Comparison of ENCODE assay signal across 20 cellular contexts in genomic region chr12:1696800-1697199, GRCh38. TPM values are rescaled to one million over a fixed set of nuclear protein-coding genes. Genes with fewer than 3 reads are reported as not detected.
DNase-seq lines count a peak whose midpoint lies in the region; ATAC-seq, FAIRE-seq and TF ChIP-seq lines count a peak whose summit lies in the region.
"Had no signal": no experiment of that assay in that cellular context is flagged by ENCODE, and none has a peak within 500 bp of the region (broad histone marks: within the 10 kb centered on the region; RNA-seq: fewer than 3 reads in every experiment).

No MANE protein-coding gene starts in this region.

- no peaks in the 10 kb centered on the region for H3K27me3 ChIP-seq in BLaER1 treated with 17β-estradiol and CSF1 and Interleukin-3, amounts not matched to agents 10 nM and 100 nM
- no peaks in the 10 kb centered on the region for H3K27me3 ChIP-seq in GM12878 (replicated peaks in 1 of 2; ENCODE audit: control insufficient read depth in 2 of 2, insufficient read depth in 2 of 2, low read length in 1 of 2)
- no peaks in the 10 kb centered on the region for H3K27me3 ChIP-seq in neutrophil
- no peaks in the 10 kb centered on the region for H3K27me3 ChIP-seq in tibial artery
- H3K27me3 ChIP-seq: SJSA1 had no signal

- H3K36me3 Mint-ChIP-seq in HFFc6 (ENCODE audit: low read depth) = no peaks in the 10 kb centered on the region

- H2AFZ ChIP-seq in GM12878 (ENCODE audit: control insufficient read depth, low read depth, low read length) = no peak overlapping the region
- H2AFZ ChIP-seq: GM23248 had no signal

- no peak for TF ChIP-seq EP300 in GM12878 (IDR thresholded peaks at IDR 0.05; ENCODE audit: borderline replicate concordance in 1 of 2, control insufficient read depth in 1 of 2, low read depth in 2 of 2, low read length in 2 of 2)

- TF ChIP-seq POLR2A in GM12878 (IDR thresholded peaks at IDR 0.05; ENCODE audit: low read depth, low read length) = no peak

- no peak for TF ChIP-seq RAD21 in GM12878 (IDR thresholded peaks at IDR 0.05; ENCODE audit: insufficient read depth, low read depth, low read length)

- DNase-seq in HFFc6 (no peak), GM12878 (ENCODE audit: low read depth, low spot score) (no peak), tibial artery (no peak), NCI-H1930 (lab: John Stamatoyannopoulos, UW) (no peak)
- DNase-seq: Caco-2, DMS53, NCI-H1436 treated with DMSO at 0.1 percent for 48 hours, NCI-H2081 treated with DMSO at 0.1 percent for 48 hours, NCI-H2227 treated with DMSO at 0.1 percent for 48 hours, NCI-H526 treated with DMSO at 0.1 percent for 48 hours had no signal

- SMC1A ChIA-PET in GM12878 (lab: Charles Lee; ENCODE audit: uncharacterized antibody, unreplicated experiment) = interaction anchor here (1.2 to 4.1 kb wide), 5 partner anchors 11 to 94 kb away, joined by 3 to 32 read pairs (median 6); no protein-coding TSS in a partner anchor

- POLR2A ChIA-PET in GM12878 (lab: Charles Lee) = interaction anchor here (0.6 to 1.6 kb wide), 5 partner anchors 11 to 71 kb away, joined by 3 to 4 read pairs (median 3); no protein-coding TSS in a partner anchor

- H4K20me1 ChIP-seq in BLaER1 treated with 17β-estradiol and CSF1 and Interleukin-3, amounts not matched to agents 10 nM and 100 nM = peaks cover 77 to 100% (median 97%) of the 10 kb centered on the region in 11 experiments; a peak in 21 of 22 replicates
- H4K20me1 ChIP-seq in GM12878 (ENCODE audit: control insufficient read depth, insufficient read depth) = no peaks in the 10 kb centered on the region

- FAIRE-seq in GM12878 (lab: Jason Lieb, UNC) = no peak
- FAIRE-seq: A204.1, GM18507 had no signal

- no peak overlapping the region for H3K4me3 ChIP-seq in BLaER1 treated with 17β-estradiol and CSF1 and Interleukin-3, amounts not matched to agents 10 nM and 100 nM
- H3K4me3 ChIP-seq in GM12878 (no peak overlapping the region), neutrophil (ENCODE audit: low read depth in 1 of 2, low read length in 1 of 2) (no peak overlapping the region), tibial artery (no peak overlapping the region)
- H3K4me3 ChIP-seq: GM23248, SJSA1 had no signal

- H3K9me3 ChIP-seq in BLaER1 treated with 17β-estradiol and CSF1 and Interleukin-3, amounts not matched to agents 10 nM and 100 nM (replicated peaks in 1 of 11) = peaks cover 0 to 34% (median 24%) of the 10 kb centered on the region in 11 experiments; a peak in 18 of 22 replicates
- H3K9me3 ChIP-seq in GM12878 (replicated peaks; ENCODE audit: control insufficient read depth, insufficient read depth, low read length) (peaks cover 2% of the 10 kb centered on the region), neutrophil (no peaks in the 10 kb centered on the region), tibial artery (no peaks in the 10 kb centered on the region)
- H3K9me3 ChIP-seq: Caco-2, SJSA1 had no signal

- BruUV-seq in GM12878 (replicated peaks; lab: Mats Ljungman, UMichigan) = no TSS peak

- no peak overlapping the region; a peak in 1 of 22 replicates for H3K27ac ChIP-seq in BLaER1 treated with 17β-estradiol and CSF1 and Interleukin-3, amounts not matched to agents 10 nM and 100 nM
- no peak overlapping the region for H3K27ac ChIP-seq in GM12878 (ENCODE audit: control insufficient read depth, insufficient read depth)
- H3K27ac ChIP-seq in neutrophil = peak overlapping the region; percentile 50
- H3K27ac ChIP-seq in tibial artery = no peak overlapping the region
- H3K27ac ChIP-seq: C4-2B, GM23248, RWPE1, SJSA1 had no signal

- H3K27me3 Mint-ChIP-seq in HFFc6 (ENCODE audit: insufficient read depth) = no peaks in the 10 kb centered on the region

- no peak overlapping the region for H3K4me3 Mint-ChIP-seq in HFFc6

- peak overlapping the region in 8 of 11 experiments; percentile 21 to 94 (median 46); a peak in 9 of 22 replicates for H3K4me2 ChIP-seq in BLaER1 treated with 17β-estradiol and CSF1 and Interleukin-3, amounts not matched to agents 10 nM and 100 nM
- no peak overlapping the region for H3K4me2 ChIP-seq in GM12878 (ENCODE audit: control insufficient read depth, insufficient read depth)

- in situ Hi-C loops in GM12878 (cut with MboI) = no loop called here

- RAD21 ChIA-PET in GM12878 (lab: Charles Lee; ENCODE audit: unreplicated experiment) = interaction anchor here (0.9 to 3.0 kb wide), 5 partner anchors 41 to 509 kb away, joined by 3 to 16 read pairs (median 3); no protein-coding TSS in a partner anchor

- TF ChIP-seq CTCF in HFFc6 (IDR thresholded peaks at IDR 0.05) = no peak
- no peak for TF ChIP-seq CTCF in GM12878 (IDR thresholded peaks at IDR 0.05 in 2 of 3, conservative IDR thresholded peaks at IDR 0.05 in 1 of 3; ENCODE audit: control insufficient read depth in 2 of 3, extremely low read depth in 1 of 3, insufficient read depth in 1 of 3, low read depth in 3 of 3, low read length in 3 of 3)
- no peak for TF ChIP-seq CTCF in neutrophil (IDR thresholded peaks at IDR 0.05)
- no peak for TF ChIP-seq CTCF in tibial artery (IDR thresholded peaks at IDR 0.05)

- intact Hi-C loops in GM12878 (cut with micrococcal nuclease; ENCODE audit: unreplicated experiment) = loop anchor here (5.0 kb wide), 1 partner anchor 96 kb away; no protein-coding TSS in a partner anchor
- intact Hi-C loops in tibial artery (cut with DNase I; ENCODE audit: low total_unique reads) = no loop called here

- H3K4me1 Mint-ChIP-seq in HFFc6 (ENCODE audit: low read depth) = peaks cover 51% of the 10 kb centered on the region

- H3K9me3 Mint-ChIP-seq in HFFc6 = no peaks in the 10 kb centered on the region

- peaks cover 0 to 84% (median 62%) of the 10 kb centered on the region in 11 experiments; a peak in 19 of 22 replicates for H3K36me3 ChIP-seq in BLaER1 treated with 17β-estradiol and CSF1 and Interleukin-3, amounts not matched to agents 10 nM and 100 nM
- H3K36me3 ChIP-seq in GM12878 (ENCODE audit: control insufficient read depth in 2 of 2, insufficient read depth in 2 of 2, low read length in 1 of 2) (0 out of 4 replicates have a peak, but pooled peaks cover 0 to 4% of the 10 kb centered on the region in 2 experiments), neutrophil (no peaks in the 10 kb centered on the region), tibial artery (no peaks in the 10 kb centered on the region)
- H3K36me3 ChIP-seq: SJSA1 had no signal

- H3K27ac Mint-ChIP-seq in HFFc6 = peak overlapping the region; percentile 33; the same call in 1 of the 2 replicates

- H3K4me1 ChIP-seq in BLaER1 treated with 17β-estradiol and CSF1 and Interleukin-3, amounts not matched to agents 10 nM and 100 nM = peaks cover 38 to 82% (median 47%) of the 10 kb centered on the region in 10 experiments
- H3K4me1 ChIP-seq in GM12878 (ENCODE audit: control insufficient read depth, insufficient read depth, low read length) (no peaks in the 10 kb centered on the region), neutrophil (ENCODE audit: control insufficient read depth in 1 of 2, insufficient read depth in 1 of 2, low read depth in 1 of 2, low read length in 1 of 2) (peaks cover 27 to 28% of the 10 kb centered on the region in 2 experiments), tibial artery (peaks cover 0 to 36% (median 27%) of the 10 kb centered on the region in 4 donors)
- H3K4me1 ChIP-seq: SJSA1 had no signal

- peaks cover 96% of the 10 kb centered on the region for H3K79me2 ChIP-seq in GM12878 (ENCODE audit: control insufficient read depth, insufficient read depth, low read length)

- CTCF ChIA-PET in GM12878 (lab: Yijun Ruan, JAX) = interaction anchor here (1.0 to 5.5 kb wide), 9 partner anchors 9 to 243 kb away, joined by 3 to 37 read pairs (median 6); partner anchors contain the start of gene WNT5B

- ATAC-seq in GM12878 = peak; percentile 6; the same call in 1 of the 3 replicates
- no peak for ATAC-seq in HG03196 (IDR thresholded peaks at IDR 0.05; ENCODE audit: unreplicated experiment)
- no peak for ATAC-seq in GM21528 (IDR thresholded peaks at IDR 0.05; ENCODE audit: low FRiP score, unreplicated experiment)

- no peak overlapping the region for H3K9ac ChIP-seq in BLaER1 treated with 17β-estradiol and CSF1 and Interleukin-3, amounts not matched to agents 10 nM and 100 nM
- H3K9ac ChIP-seq in GM12878 (ENCODE audit: control insufficient read depth, insufficient read depth, low read length) = no peak overlapping the region
- H3K9ac ChIP-seq: GM23248 had no signal

TF ChIP-seq in GM12878, 131 proteins besides CTCF, POLR2A, EP300 and RAD21 (continues in another document):
- TF ChIP-seq TARDBP (IDR thresholded peaks at IDR 0.05; ENCODE audit: borderline replicate concordance) = no peak
- no peak for TF ChIP-seq PAX5 (IDR thresholded peaks at IDR 0.05; ENCODE audit: borderline replicate concordance, low read depth, low read length)
- no peak for TF ChIP-seq BCL11A (IDR thresholded peaks at IDR 0.05; ENCODE audit: low read depth, low read length)
- no peak for TF ChIP-seq CBX3 (IDR thresholded peaks at IDR 0.05; ENCODE audit: borderline replicate concordance, low read depth)

RNA-seq across cellular contexts. Expression of gene ADIPOR2, which starts 5.9 kb away (rescaled TPM):
- 10 to 100 TPM; 38.9 to 50.1 (median 44.9) TPM for total RNA-seq in HFFc6 (2021; fragmentation: NEBNext Ultra II Directional; extraction: Animal tissue kit (Norgen Biotek cat#: 25700))
- 71.1 and 80.0 TPM in 2 replicates for total RNA-seq in GM12878 (2013; cell fraction: nucleolus; rRNA removed)
- total RNA-seq in GM12878 (2014; rRNA removed) (32.4 and 36.4 TPM in 2 replicates), GM12878 (2014; rRNA removed; fragmentation: Illumina TruSeq; extraction: Trizol) (51.5 and 52.1 TPM in 2 replicates), GM12878 (2021) (56.7 and 65.0 TPM in 2 replicates)
- polyA plus RNA-seq in GM12878 (2011; ENCODE audit: low read depth) = 24.0 TPM
- polyA plus RNA-seq in GM12878 (2011; rRNA removed) (55.5 and 68.1 TPM in 2 replicates), GM12878 (2014; fragmentation: Illumina TruSeq; extraction: Trizol) (57.6 and 71.9 TPM in 2 replicates), GM12878 (2014; fragmentation: Nextera tagmentation; extraction: Ambion mirVana) (10 to 100 TPM; 15.4 to 18.2 TPM), GM12878 (2014; rRNA removed) (34.5 and 43.5 TPM in 2 replicates), GM12878 (2016; fragmentation: Nextera tagmentation; extraction: Ambion mirVana) (10 to 100 TPM in 1 of 2 experiments, 1 to 10 TPM in 1; 8.6 to 10.3 TPM)
- 32.4 and 37.7 TPM in 2 replicates for polyA plus RNA-seq in GM12878 (2011; cell fraction: cytosol; rRNA removed)
- polyA plus RNA-seq in GM12878 (2011; cell fraction: nucleus; rRNA removed) = 22.6 and 26.6 TPM in 2 replicates
- 25.8 and 31.8 TPM in 2 replicates for polyA plus RNA-seq in GM12878 (2012)
- polyA minus RNA-seq in GM12878 (2011; rRNA and poly(A)+ RNA removed) = 47.2 and 50.3 TPM in 2 replicates
- polyA minus RNA-seq in GM12878 (2011; cell fraction: cytosol; rRNA and poly(A)+ RNA removed) = 15.9 and 16.9 TPM in 2 replicates
- 16.0 and 26.6 TPM in 2 replicates for polyA minus RNA-seq in GM12878 (2011; cell fraction: nucleus; rRNA and poly(A)+ RNA removed)
